ENCODE assay signal across 8 cellular contexts in the genomic region with DNA sequence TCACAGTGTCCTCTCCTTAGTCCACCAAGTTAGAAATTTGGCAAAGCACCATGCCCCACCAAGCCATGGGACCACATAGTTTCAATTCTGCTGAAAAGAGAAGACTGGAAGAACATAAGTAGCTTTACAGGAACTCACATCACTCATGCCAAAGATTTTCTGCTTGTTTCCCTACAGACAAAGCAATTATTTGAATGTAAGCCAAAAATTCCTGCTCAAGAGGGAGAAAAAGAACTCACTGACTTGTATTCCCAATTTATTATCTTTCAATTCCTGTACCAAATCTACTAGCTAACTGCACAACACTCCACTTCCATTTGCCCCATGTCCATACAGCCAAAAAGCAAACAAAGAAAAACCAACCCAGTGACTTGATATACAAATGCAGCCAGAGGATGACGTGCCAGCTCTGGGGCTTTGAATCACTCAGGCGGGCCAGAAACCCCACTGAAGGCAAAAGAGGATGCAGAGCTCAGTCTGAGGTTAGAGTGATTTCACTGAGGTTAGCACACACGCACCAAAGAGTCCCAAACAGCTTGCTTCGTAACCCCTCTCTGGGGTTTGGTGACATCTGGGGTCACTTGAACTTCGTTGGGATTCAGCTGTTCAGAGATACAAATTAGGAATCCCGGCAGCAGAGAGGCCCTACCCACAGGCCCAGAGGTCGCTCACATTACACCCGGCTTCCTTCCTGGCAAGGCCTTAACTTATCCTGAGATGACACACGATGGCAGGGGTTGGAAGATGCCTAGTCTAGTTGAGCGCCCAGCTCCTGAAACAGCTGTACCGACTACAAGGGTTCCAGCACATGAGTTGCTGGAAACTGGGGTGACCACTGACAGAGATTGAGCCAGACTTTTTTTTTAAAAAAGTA. TPM values are rescaled to one million over a fixed set of nuclear protein-coding genes. Genes with fewer than 3 reads are reported as not detected.
DNase-seq lines count a peak whose midpoint lies in the region; ATAC-seq, FAIRE-seq and TF ChIP-seq lines count a peak whose summit lies in the region.

No MANE protein-coding gene starts in this region.

- peaks cover 66% of the 10 kb centered on the region for H3K4me1 Mint-ChIP-seq in activated T-helper 17 cell treated with anti-CD3 and anti-CD28 coated beads, Interleukin-2, amount 50 U/mL, for 72 hours

- no peak for DNase-seq in GM18507 (ENCODE audit: extremely low spot score, insufficient read length, low read depth)
- DNase-seq in NK-92 (lab: John Stamatoyannopoulos, UW; ENCODE audit: unreplicated experiment), result peak; percentile 26
- peak; percentile 81 for DNase-seq in Right ventricle myocardium inferior (ENCODE audit: missing footprints)
- DNase-seq in gastrocnemius medialis, result peak; percentile 45 to 61
- no peak for DNase-seq in OCI-M1 (lab: John Stamatoyannopoulos, UW)
- no peak for DNase-seq in HAP-1 (ENCODE audit: low spot score in 2 of 2)

- peak overlapping the region; percentile 98 for H3K27ac Mint-ChIP-seq in activated T-helper 17 cell treated with anti-CD3 and anti-CD28 coated beads, Interleukin-2, amount 50 U/mL, for 72 hours

- peaks cover 40 to 55% of the 10 kb centered on the region in 2 donors for H3K4me1 ChIP-seq in gastrocnemius medialis
- H3K4me1 ChIP-seq in HAP-1, result no peaks in the 10 kb centered on the region

- no peak for TF ChIP-seq POLR2A in gastrocnemius medialis (IDR thresholded peaks at IDR 0.05)

- intact Hi-C loops in Right ventricle myocardium inferior (cut with DNase I) (loop anchor here (1.0 to 5.0 kb wide), 3 partner anchors 84 to 221 kb away; no protein-coding TSS in a partner anchor), gastrocnemius medialis (cut with DNase I; ENCODE audit: low total_unique reads) (loop anchor here (5.0 kb wide), 2 partner anchors 36 to 114 kb away; no protein-coding TSS in a partner anchor)

- H3K4me3 Mint-ChIP-seq in activated T-helper 17 cell treated with anti-CD3 and anti-CD28 coated beads, Interleukin-2, amount 50 U/mL, for 72 hours, result peak overlapping the region; percentile 85

- peaks cover 79% of the 10 kb centered on the region for H3K36me3 Mint-ChIP-seq in activated T-helper 17 cell treated with anti-CD3 and anti-CD28 coated beads, Interleukin-2, amount 50 U/mL, for 72 hours (ENCODE audit: low read depth)

- no peaks in the 10 kb centered on the region for H3K36me3 ChIP-seq in gastrocnemius medialis
- no peaks in the 10 kb centered on the region for H3K36me3 ChIP-seq in HAP-1 (replicated peaks)

- H3K27me3 ChIP-seq in gastrocnemius medialis (no peaks in the 10 kb centered on the region), HAP-1 (ENCODE audit: low read depth) (peaks cover 79% of the 10 kb centered on the region)

- peak; percentile 100 for FAIRE-seq in GM18507 (lab: Jason Lieb, UNC)

- TF ChIP-seq CTCF in gastrocnemius medialis (IDR thresholded peaks at IDR 0.05 in 4 of 5, conservative IDR thresholded peaks at IDR 0.05 in 1 of 5), result no peak

- ATAC-seq in HG02610 (IDR thresholded peaks at IDR 0.05; ENCODE audit: unreplicated experiment), result peak; percentile 55
- ATAC-seq in activated T-helper 17 cell treated with anti-CD3 and anti-CD28 coated beads, Interleukin-2, amount 50 U/mL, for 72 hours (replicated peaks), result peak; percentile 73
- ATAC-seq in Right ventricle myocardium inferior, result peak; percentile 55
- ATAC-seq in gastrocnemius medialis, result peak; percentile 69 to 77

- H3K9me3 ChIP-seq in gastrocnemius medialis, result no peaks in the 10 kb centered on the region
- no peaks in the 10 kb centered on the region for H3K9me3 ChIP-seq in HAP-1

- H3K4me3 ChIP-seq in gastrocnemius medialis, result peak overlapping the region; percentile 73 to 83 (median 80)
- H3K4me3 ChIP-seq in HAP-1, result no peak overlapping the region

- H3K9me3 Mint-ChIP-seq in activated T-helper 17 cell treated with anti-CD3 and anti-CD28 coated beads, Interleukin-2, amount 50 U/mL, for 72 hours, result no peaks in the 10 kb centered on the region

- H3K27ac ChIP-seq in gastrocnemius medialis, result peak overlapping the region; percentile 75 to 86 (median 78)

- H3K27me3 Mint-ChIP-seq in activated T-helper 17 cell treated with anti-CD3 and anti-CD28 coated beads, Interleukin-2, amount 50 U/mL, for 72 hours, result no peaks in the 10 kb centered on the region

- in situ Hi-C loops in gastrocnemius medialis (cut with MboI; ENCODE audit: low sequenced_read_pairs in 4 of 4) (no loop called here), HAP-1 (cut with MboI; ENCODE audit: low sequenced_read_pairs) (no loop called here)

RNA-seq across cellular contexts. Expression of gene RFTN1, which starts 1.7 kb away (rescaled TPM):
- 100 to 1,000 TPM; 112 to 139 TPM for total RNA-seq in activated T-helper 17 cell treated with anti-CD3 and anti-CD28 coated beads, Interleukin-2, amount 50 U/mL, for 72 hours
- total RNA-seq in Right ventricle myocardium inferior (26.8 TPM), gastrocnemius medialis (10 to 100 TPM; 10.7 to 22.8 (median 11.7) TPM)

Comparison
In these comparisons a context has a peak if more than half of its experiments do, and no peak if none do; other contexts are left out.
1. DNase-seq: peak in NK-92 (single experiment), Right ventricle myocardium inferior (single experiment) and gastrocnemius medialis (2 of 2); none in GM18507 (single experiment), OCI-M1 (single experiment) and HAP-1 (0 of 2).
2. Peak in every context shown above with its lines, with median percentiles within 50 percentile points of each other: ATAC-seq.